ENCODE assay signal across 9 cellular contexts in the genomic region with DNA sequence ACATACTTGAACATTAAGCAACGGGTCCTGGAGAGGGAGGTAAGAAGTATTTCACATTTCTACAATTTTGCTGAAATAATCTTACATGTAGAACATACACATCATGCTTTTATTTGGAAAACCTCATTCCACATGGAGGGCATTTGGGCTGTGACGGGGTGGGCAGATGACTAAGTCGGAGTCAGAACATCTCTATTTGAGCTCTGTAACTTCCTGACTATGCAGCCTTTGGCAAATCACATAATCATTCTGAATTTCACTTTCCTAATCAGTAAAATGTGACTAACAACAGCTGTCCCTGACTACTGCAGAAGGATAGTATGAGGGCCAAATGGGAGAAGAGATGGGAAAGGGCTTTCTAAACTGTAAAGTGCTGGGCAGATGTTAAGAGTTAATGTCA. TPM values are rescaled to one million over a fixed set of nuclear protein-coding genes. Genes with fewer than 3 reads are reported as not detected.
DNase-seq lines count a peak whose midpoint lies in the region; ATAC-seq, FAIRE-seq and TF ChIP-seq lines count a peak whose summit lies in the region.
"Had no signal": no experiment of that assay in that cellular context is flagged by ENCODE, and none has a peak within 500 bp of the region (broad histone marks: within the 10 kb centered on the region; RNA-seq: fewer than 3 reads in every experiment).

No MANE protein-coding gene starts in this region.

- peaks cover 9% of the 10 kb centered on the region for H3K9me3 Mint-ChIP-seq in activated CD4-positive, alpha-beta memory T cell treated with anti-CD3 and anti-CD28 coated beads for 36 hours

- intact Hi-C loops in Right ventricle myocardium superior (cut with DNase I) (no loop called here), heart right ventricle (cut with DNase I) (no loop called here)
- intact Hi-C loops in activated CD4-positive, alpha-beta memory T cell treated with anti-CD3 and anti-CD28 coated beads for 36 hours (cut with micrococcal nuclease) = loop anchor here (1.0 kb wide), 5 partner anchors 15 to 82 kb away; no protein-coding TSS in a partner anchor

- H3K36me3 ChIP-seq in right atrium auricular region (no peaks in the 10 kb centered on the region), heart right ventricle (no peaks in the 10 kb centered on the region), small intestine (ENCODE audit: control insufficient read depth in 2 of 2, insufficient read depth in 2 of 2, low read length in 2 of 2) (no peaks in the 10 kb centered on the region)

- H3K4me1 ChIP-seq in right atrium auricular region (no peaks in the 10 kb centered on the region), heart right ventricle (peaks cover 0 to 22% (median 4%) of the 10 kb centered on the region in 9 donors), small intestine (ENCODE audit: control insufficient read depth in 2 of 2, insufficient read depth in 1 of 2, low read depth in 1 of 2, low read length in 1 of 2) (peaks cover 0 to 6% of the 10 kb centered on the region in 2 donors)

- no peaks in the 10 kb centered on the region for H3K27me3 Mint-ChIP-seq in activated CD4-positive, alpha-beta memory T cell treated with anti-CD3 and anti-CD28 coated beads for 36 hours

- H3K4me1 Mint-ChIP-seq in activated CD4-positive, alpha-beta memory T cell treated with anti-CD3 and anti-CD28 coated beads for 36 hours (ENCODE audit: low read depth) = peaks cover 31% of the 10 kb centered on the region

- H3K4me3 ChIP-seq in right atrium auricular region = no peak overlapping the region
- H3K4me3 ChIP-seq in heart right ventricle = no peak overlapping the region
- no peak overlapping the region for H3K4me3 ChIP-seq in small intestine (ENCODE audit: low read depth in 1 of 2, low read length in 2 of 2)

- POLR2A ChIA-PET in activated CD4-positive, alpha-beta memory T cell treated with anti-CD3 and anti-CD28 coated beads for 36 hours (lab: Charles Lee) = interaction anchor here (1.8 to 2.3 kb wide), 2 partner anchors 15 to 18 kb away, joined by 16 to 17 read pairs; a partner anchor contains a TSS

- CTCF ChIA-PET in activated CD4-positive, alpha-beta memory T cell treated with anti-CD3 and anti-CD28 coated beads for 36 hours (lab: Charles Lee) = interaction anchor here (1.1 to 2.1 kb wide), 4 partner anchors 13 to 189 kb away, joined by 3 to 8 read pairs (median 4); no protein-coding TSS in a partner anchor

- no peak for FAIRE-seq in small intestine (lab: Jason Lieb, UNC)

- WGBS in heart right ventricle, 2 donors = 71 to 78% methylated on average over 3 of the region's 3 CpGs
- 67 to 79% (median 69%) methylated on average over 3 of the region's 3 CpGs for WGBS in small intestine, 3 donors

- peak overlapping the region; percentile 31 for H3K4me3 Mint-ChIP-seq in activated CD4-positive, alpha-beta memory T cell treated with anti-CD3 and anti-CD28 coated beads for 36 hours

- DNase-seq in Right ventricle myocardium superior (no peak), right atrium auricular region (ENCODE audit: low spot score) (no peak), heart right ventricle (no peak), NCI-H146 treated with DMSO at 0.1 percent for 48 hours (lab: John Stamatoyannopoulos, UW; ENCODE audit: unreplicated experiment) (no peak), NCI-H345 (lab: John Stamatoyannopoulos, UW) (no peak), small intestine (no peak), SIG-M5 treated with dmso at 0.1 percent for 504 hours (lab: John Stamatoyannopoulos, UW; ENCODE audit: unreplicated experiment) (no peak)
- peak; percentile 61 for DNase-seq in activated CD4-positive, alpha-beta memory T cell treated with anti-CD3 and anti-CD28 coated beads for 36 hours
- DNase-seq: NCI-H2081 had no signal

- H3K27me3 ChIP-seq in right atrium auricular region (no peaks in the 10 kb centered on the region), heart right ventricle (no peaks in the 10 kb centered on the region), small intestine (ENCODE audit: control insufficient read depth in 2 of 2, insufficient read depth in 2 of 2, low read length in 2 of 2) (no peaks in the 10 kb centered on the region)

- peak overlapping the region; percentile 81 for H3K27ac Mint-ChIP-seq in activated CD4-positive, alpha-beta memory T cell treated with anti-CD3 and anti-CD28 coated beads for 36 hours

- ATAC-seq in Right ventricle myocardium superior (ENCODE audit: poor library complexity) (peak; percentile 77), heart right ventricle (peak; percentile 13 to 91 (median 51))

- H3K36me3 Mint-ChIP-seq in activated CD4-positive, alpha-beta memory T cell treated with anti-CD3 and anti-CD28 coated beads for 36 hours = peaks cover 3% of the 10 kb centered on the region

- H3K27ac ChIP-seq in right atrium auricular region (peak overlapping the region in 1 of 2 donors; percentile 35), heart right ventricle (peak overlapping the region in 4 of 10 donors; percentile 12 to 68 (median 27)), small intestine (ENCODE audit: low read depth in 1 of 2, low read length in 1 of 2) (peak overlapping the region in 1 of 2 donors; percentile 57)

- no peaks in the 10 kb centered on the region for H3K9me3 ChIP-seq in right atrium auricular region
- no peaks in the 10 kb centered on the region for H3K9me3 ChIP-seq in heart right ventricle
- H3K9me3 ChIP-seq in small intestine (ENCODE audit: control insufficient read depth, low read depth) = no peaks in the 10 kb centered on the region

- TF ChIP-seq CTCF in right atrium auricular region (IDR thresholded peaks at IDR 0.05) (no peak), heart right ventricle (IDR thresholded peaks at IDR 0.05) (no peak)

RNA-seq across cellular contexts. Expression of a gene that starts 17.1 kb away (rescaled TPM):
- total RNA-seq in Right ventricle myocardium superior (137 TPM), right atrium auricular region (100 to 1,000 TPM; 244 to 263 TPM), heart right ventricle (100 to 1,000 TPM in 9 of 10 donors, 10 to 100 TPM in 1; 99.9 to 190 (median 140) TPM)
- 10 to 100 TPM; 61.0 to 64.1 TPM for total RNA-seq in activated CD4-positive, alpha-beta memory T cell treated with anti-CD3 and anti-CD28 coated beads for 36 hours
- polyA plus RNA-seq in heart right ventricle (10 to 100 TPM; 23.7 to 43.6 TPM), small intestine (10 to 100 TPM in 1 of 3 donors, 1 to 10 TPM in 2; 6.5 to 26.6 (median 6.5) TPM)
